In the genomic region with DNA sequence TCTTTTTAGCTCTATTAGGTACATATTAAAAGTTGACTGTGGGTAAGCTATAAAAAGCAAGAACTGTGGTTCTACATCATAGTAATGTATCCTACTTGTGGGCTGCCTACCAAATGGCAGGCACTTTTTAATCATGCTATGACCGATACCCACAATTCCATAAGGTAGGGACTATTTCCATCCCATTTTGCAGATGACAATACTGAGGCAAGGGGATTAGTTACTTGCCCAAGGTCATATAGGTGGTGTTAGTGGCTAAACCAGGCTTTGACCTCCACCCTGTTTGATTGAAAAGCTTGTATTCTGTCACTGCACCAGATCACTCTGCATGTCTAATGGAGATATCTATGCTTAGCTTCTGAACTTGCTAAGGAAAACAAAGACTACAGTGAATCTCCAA, we compare ENCODE assay signal across 33 cellular contexts.
"Had no signal": no experiment of that assay in that cellular context is flagged by ENCODE, and none has a peak within 500 bp of the region (broad histone marks: within the 10 kb centered on the region; RNA-seq: fewer than 3 reads in every experiment).

No MANE protein-coding gene starts in this region.

- H3K4me3 ChIP-seq: ascending aorta, cardiac muscle cell had no signal

- H3K36me3 ChIP-seq: ascending aorta, cardiac muscle cell, WERI-Rb-1 had no signal

- H3K27ac ChIP-seq: ascending aorta, cardiac muscle cell, WERI-Rb-1 had no signal

- H3K27me3 ChIP-seq: ascending aorta, cardiac muscle cell had no signal

- ATAC-seq: activated CD4-positive, alpha-beta T cell treated with anti-CD3 and anti-CD28 coated beads for 36 hours; activated CD4-positive, CD25-positive, alpha-beta regulatory T cell treated with anti-CD3 and anti-CD28 coated beads, Interleukin-2, amount 50 U/mL, for 24 hours; activated CD8-positive, alpha-beta T cell treated with anti-CD3 and anti-CD28 coated beads, Interleukin-2, amount 10 ng/mL, durations not matched to agents 7 days and 5 days; activated naive CD8-positive, alpha-beta T cell treated with anti-CD3 and anti-CD28 coated beads, Interleukin-2, amount 50 U/mL, for 24 hours; activated T-helper 17 cell treated with anti-CD3 and anti-CD28 coated beads, Interleukin-2, amount 50 U/mL, for 72 hours; WTC11 had no signal

- FAIRE-seq: bronchial epithelial cell, TTC549 had no signal

- H3K9me3 ChIP-seq: ascending aorta had no signal

- DNase-seq: activated CD4-positive, alpha-beta memory T cell treated with anti-CD3 and anti-CD28 coated beads, Interleukin-2, amount 10 ng/mL, durations not matched to agents 7 days and 5 days; activated CD4-positive, alpha-beta T cell treated with anti-CD3 and anti-CD28 coated beads for 1 hour; activated CD4-positive, alpha-beta T cell treated with anti-CD3 and anti-CD28 coated beads for 36 hours; activated CD4-positive, alpha-beta T cell treated with anti-CD3 and anti-CD28 coated beads for 48 hours; activated CD4-positive, alpha-beta T cell treated with anti-CD3 and anti-CD28 coated beads, Interleukin-2, amount 10 ng/mL, durations not matched to agents 7 days and 5 days; activated CD4-positive, alpha-beta T cell treated with anti-CD3 and anti-CD28 coated beads, Interleukin-2, amount 50 U/mL, for 48 hours; activated CD4-positive, CD25-positive, alpha-beta regulatory T cell; activated CD8-positive, alpha-beta memory T cell treated with anti-CD3 and anti-CD28 coated beads for 24 hours; activated CD8-positive, alpha-beta memory T cell treated with anti-CD3 and anti-CD28 coated beads, Interleukin-2, amount 10 ng/mL, durations not matched to agents 7 days and 5 days; activated CD8-positive, alpha-beta memory T cell treated with anti-CD3 and anti-CD28 coated beads, Interleukin-2, amount 50 U/mL, for 48 hours; activated CD8-positive, alpha-beta T cell treated with anti-CD3 and anti-CD28 coated beads, Interleukin-2, amount 10 ng/mL, durations not matched to agents 7 days and 5 days; activated effector memory CD4-positive, alpha-beta T cell treated with anti-CD3 and anti-CD28 coated beads, Interleukin-2, amount 50 U/mL, for 16 hours; activated gamma-delta T cell treated with Interleukin-2 at 50 U/mL for 16 hours; activated naive CD4-positive, alpha-beta T cell; activated naive CD4-positive, alpha-beta T cell treated with anti-CD3 and anti-CD28 coated beads, Interleukin-2, amount 10 ng/mL, durations not matched to agents 7 days and 5 days; activated naive CD8-positive, alpha-beta T cell treated with anti-CD3 and anti-CD28 coated beads, Interleukin-2, amount 10 ng/mL, durations not matched to agents 7 days and 5 days; activated naive CD8-positive, alpha-beta T cell treated with anti-CD3 and anti-CD28 coated beads, Interleukin-2, amount 50 U/mL, for 24 hours; activated T-cell treated with anti-CD3 and anti-CD28 coated beads, Interleukin-2, amount 50 U/mL, for 24 hours; activated T-cell treated with anti-CD3 and anti-CD28 coated beads, Interleukin-2, amount 50 U/mL, for 72 hours; amygdala; anterior cingulate cortex; caudate nucleus; cerebellar nuclear complex; T-helper 1 cell; T-helper 9 cell; WERI-Rb-1 had no signal

- H3K4me1 ChIP-seq: ascending aorta had no signal
